12 cellular contexts compared by ENCODE assay signal in genomic region chr4:48557478-48557877, GRCh38.
DNase-seq lines count a peak whose midpoint lies in the region; ATAC-seq and TF ChIP-seq lines count a peak whose summit lies in the region.
"Had no signal": no experiment of that assay in that cellular context is flagged by ENCODE, and none has a peak within 500 bp of the region (broad histone marks: within the 10 kb centered on the region; RNA-seq: fewer than 3 reads in every experiment).

No MANE protein-coding gene starts in this region.

- POLR2A ChIA-PET in WTC11 (lab: Charles Lee) = no interaction called here

- H3K9me3 ChIP-seq in effector memory CD4-positive, alpha-beta T cell (ENCODE audit: control insufficient read depth, low read length) = no peaks in the 10 kb centered on the region
- H3K9me3 ChIP-seq: stomach had no signal

- peaks cover 63% of the 10 kb centered on the region for H3K36me3 ChIP-seq in effector memory CD4-positive, alpha-beta T cell (ENCODE audit: control insufficient read depth, insufficient read depth, low read length)

- no peaks in the 10 kb centered on the region for H3K4me1 ChIP-seq in effector memory CD4-positive, alpha-beta T cell (ENCODE audit: control insufficient read depth, insufficient read depth, low read length, poor library complexity, severe bottlenecking)
- H3K4me1 ChIP-seq: heart left ventricle, stomach had no signal

- H3K36me3 Mint-ChIP-seq in WTC11 (peaks cover 49% of the 10 kb centered on the region), nephron progenitor cell (ENCODE audit: low read depth) (peaks cover 76% of the 10 kb centered on the region)

- CTCF ChIA-PET in WTC11 (lab: Charles Lee) = interaction anchor here (0.6 to 1.7 kb wide), 11 partner anchors 9 to 407 kb away, joined by 3 to 14 read pairs (median 3); partner anchors contain the start of genes FRYL and OCIAD2

- intact Hi-C loops in lower leg skin (cut with DNase I; ENCODE audit: low total_unique reads) = no loop called here

- H3K4me1 Mint-ChIP-seq in WTC11 = no peaks in the 10 kb centered on the region
- H3K4me1 Mint-ChIP-seq in nephron progenitor cell = no peaks in the 10 kb centered on the region

- 91 to 93% methylated on average over 8 of the region's 8 CpGs for WGBS in lower leg skin, 2 donors

- ATAC-seq in WTC11 = peak; percentile 65
- ATAC-seq: heart left ventricle had no signal

- H3K9me3 Mint-ChIP-seq in WTC11 (peaks cover 10% of the 10 kb centered on the region), nephron progenitor cell (no peaks in the 10 kb centered on the region)

- TF ChIP-seq POLR2A in lower leg skin (IDR thresholded peaks at IDR 0.05) = no peak

- H3K27me3 ChIP-seq in effector memory CD4-positive, alpha-beta T cell (replicated peaks; ENCODE audit: control insufficient read depth, insufficient read depth, low read length, poor library complexity, severe bottlenecking) = no peaks in the 10 kb centered on the region
- H3K27me3 ChIP-seq: heart left ventricle, stomach had no signal

- TF ChIP-seq CTCF in WTC11 (IDR thresholded peaks at IDR 0.05) = peak; percentile 21; the same call in 1 of the 2 replicates
- TF ChIP-seq CTCF in lower leg skin (IDR thresholded peaks at IDR 0.05) = no peak
- TF ChIP-seq CTCF in nephron progenitor cell (IDR thresholded peaks at IDR 0.05) = no peak

- H3K27ac Mint-ChIP-seq in WTC11 (no peak overlapping the region), nephron progenitor cell (no peak overlapping the region)

- H3K27ac ChIP-seq in effector memory CD4-positive, alpha-beta T cell (ENCODE audit: insufficient read depth, low read length, poor library complexity, severe bottlenecking) = no peak overlapping the region
- H3K27ac ChIP-seq: heart left ventricle, stomach had no signal

- H3K4me3 Mint-ChIP-seq in WTC11 (no peak overlapping the region), nephron progenitor cell (no peak overlapping the region)

- H3K27me3 Mint-ChIP-seq in WTC11 (ENCODE audit: low read depth) (no peaks in the 10 kb centered on the region), nephron progenitor cell (ENCODE audit: low read depth, poor library complexity) (no peaks in the 10 kb centered on the region)

- H3K4me3 ChIP-seq in lower leg skin (ENCODE audit: low read depth, poor library complexity, severe bottlenecking) = no peak overlapping the region
- H3K4me3 ChIP-seq in effector memory CD4-positive, alpha-beta T cell (ENCODE audit: insufficient read depth, low read depth, low read length, poor library complexity, severe bottlenecking) = no peak overlapping the region
- H3K4me3 ChIP-seq: heart left ventricle, stomach had no signal

- DNase-seq in COR-L47 (lab: John Stamatoyannopoulos, UW) (peak; percentile 4), H4 (ENCODE audit: low spot score) (peak; percentile 9), WTC11 (ENCODE audit: low spot score) (peak; percentile 20), iris pigment epithelial cell (ENCODE audit: low read depth) (peak; percentile 29), lower leg skin (ENCODE audit: low spot score in 2 of 2) (no peak), nephron progenitor cell (no peak)
- no peak for DNase-seq in effector memory CD4-positive, alpha-beta T cell
- DNase-seq: caudate nucleus, GDM1, heart left ventricle, NCI-H2029, stomach had no signal

TF ChIP-seq in WTC11, 78 proteins besides CTCF, POLR2A, EP300 and RAD21 (continues in another document):
- TF ChIP-seq SMAD4 (CRISPR knock-in tag; IDR thresholded peaks at IDR 0.05) = no peak
- TF ChIP-seq TEAD4 (CRISPR knock-in tag; IDR thresholded peaks at IDR 0.05) = no peak
- TF ChIP-seq AFF4 (CRISPR knock-in tag; IDR thresholded peaks at IDR 0.05; ENCODE audit: borderline replicate concordance) = no peak
- TF ChIP-seq, protein P1, sequence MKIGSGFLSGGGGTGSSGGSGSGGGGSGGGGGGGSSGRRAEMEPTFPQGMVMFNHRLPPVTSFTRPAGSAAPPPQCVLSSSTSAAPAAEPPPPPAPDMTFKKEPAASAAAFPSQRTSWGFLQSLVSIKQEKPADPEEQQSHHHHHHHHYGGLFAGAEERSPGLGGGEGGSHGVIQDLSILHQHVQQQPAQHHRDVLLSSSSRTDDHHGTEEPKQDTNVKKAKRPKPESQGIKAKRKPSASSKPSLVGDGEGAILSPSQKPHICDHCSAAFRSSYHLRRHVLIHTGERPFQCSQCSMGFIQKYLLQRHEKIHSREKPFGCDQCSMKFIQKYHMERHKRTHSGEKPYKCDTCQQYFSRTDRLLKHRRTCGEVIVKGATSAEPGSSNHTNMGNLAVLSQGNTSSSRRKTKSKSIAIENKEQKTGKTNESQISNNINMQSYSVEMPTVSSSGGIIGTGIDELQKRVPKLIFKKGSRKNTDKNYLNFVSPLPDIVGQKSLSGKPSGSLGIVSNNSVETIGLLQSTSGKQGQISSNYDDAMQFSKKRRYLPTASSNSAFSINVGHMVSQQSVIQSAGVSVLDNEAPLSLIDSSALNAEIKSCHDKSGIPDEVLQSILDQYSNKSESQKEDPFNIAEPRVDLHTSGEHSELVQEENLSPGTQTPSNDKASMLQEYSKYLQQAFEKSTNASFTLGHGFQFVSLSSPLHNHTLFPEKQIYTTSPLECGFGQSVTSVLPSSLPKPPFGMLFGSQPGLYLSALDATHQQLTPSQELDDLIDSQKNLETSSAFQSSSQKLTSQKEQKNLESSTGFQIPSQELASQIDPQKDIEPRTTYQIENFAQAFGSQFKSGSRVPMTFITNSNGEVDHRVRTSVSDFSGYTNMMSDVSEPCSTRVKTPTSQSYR (CRISPR knock-in tag; IDR thresholded peaks at IDR 0.05) = no peak
- no peak for TF ChIP-seq USF2 (CRISPR knock-in tag; IDR thresholded peaks at IDR 0.05)
- no peak for TF ChIP-seq ELF4 (CRISPR knock-in tag; IDR thresholded peaks at IDR 0.05; ENCODE audit: low read depth)
- no peak for TF ChIP-seq TP53 (CRISPR knock-in tag; IDR thresholded peaks at IDR 0.05)
- TF ChIP-seq NFATC4 (CRISPR knock-in tag; IDR thresholded peaks at IDR 0.05) = no peak
- TF ChIP-seq CREB1 (CRISPR knock-in tag; IDR thresholded peaks at IDR 0.05) = no peak
- TF ChIP-seq HMGA2 (CRISPR knock-in tag; IDR thresholded peaks at IDR 0.05) = no peak
- no peak for TF ChIP-seq MXD4 (CRISPR knock-in tag; IDR thresholded peaks at IDR 0.05; ENCODE audit: borderline replicate concordance)
- no peak for TF ChIP-seq IRF1 (CRISPR knock-in tag; IDR thresholded peaks at IDR 0.05)
- no peak for TF ChIP-seq HMGXB4 (CRISPR knock-in tag; IDR thresholded peaks at IDR 0.05)
- no peak for TF ChIP-seq RELA (CRISPR knock-in tag; IDR thresholded peaks at IDR 0.05; ENCODE audit: borderline replicate concordance)

Comparison
In these comparisons a context has a peak if more than half of its experiments do, and no peak if none do; other contexts are left out.
1. DNase-seq: peak in COR-L47 (single experiment), H4 (single experiment), WTC11 (single experiment) and iris pigment epithelial cell (single experiment); none in lower leg skin (0 of 2), effector memory CD4-positive, alpha-beta T cell (0 of 3) and nephron progenitor cell (single experiment).